23 cellular contexts compared by ENCODE assay signal in the genomic region with DNA sequence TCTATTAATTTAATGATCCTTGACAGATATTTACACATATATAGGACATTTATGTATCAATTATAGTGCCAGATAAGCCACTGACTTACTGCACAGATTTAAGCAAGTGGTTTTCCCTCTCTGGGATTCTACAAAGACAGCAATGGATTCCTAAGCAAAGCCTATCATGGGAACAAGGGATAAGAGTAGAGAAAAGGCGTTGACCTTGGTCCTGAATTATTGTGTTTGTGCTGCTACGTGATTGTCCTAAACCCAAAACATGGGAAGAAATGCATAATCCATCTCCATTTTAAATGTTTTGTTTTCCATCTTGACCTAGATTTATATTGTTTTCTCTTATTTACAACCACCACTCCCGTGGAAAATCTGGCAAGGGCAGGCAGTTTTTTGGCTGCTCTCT.
"Had no signal": no experiment of that assay in that cellular context is flagged by ENCODE, and none has a peak within 500 bp of the region (broad histone marks: within the 10 kb centered on the region; RNA-seq: fewer than 3 reads in every experiment).

No MANE protein-coding gene starts in this region.

- H3K4me3 Mint-ChIP-seq: activated B cell treated with CpG ODN at 0.5 μM for 24 hours; activated CD4-positive, alpha-beta T cell treated with anti-CD3 and anti-CD28 coated beads for 36 hours; activated naive CD8-positive, alpha-beta T cell treated with anti-CD3 and anti-CD28 coated beads for 36 hours; activated T-cell treated with anti-CD3 and anti-CD28 coated beads, Interleukin-2, amount 50 U/mL, for 4 hours; endodermal cell; natural killer cell treated with Interleukin-12 subunit alpha and Interleukin-12 subunit beta and Interleukin-15 and Interleukin-18, amount 100 ng/mL, for 72 hours; stimulated activated naive CD8-positive, alpha-beta T cell treated with anti-CD3 and anti-CD28 coated beads, Interleukin-15, Interleukin-2, amounts not matched to agents 100 ng/mL and 50 ng/mL, for 24 hours had no signal

- H3K9me3 Mint-ChIP-seq: activated B cell treated with CpG ODN at 0.5 μM for 24 hours; activated naive CD8-positive, alpha-beta T cell treated with anti-CD3 and anti-CD28 coated beads for 36 hours; activated T-cell treated with anti-CD3 and anti-CD28 coated beads, Interleukin-2, amount 50 U/mL, for 4 hours; endodermal cell; natural killer cell treated with Interleukin-12 subunit alpha and Interleukin-12 subunit beta and Interleukin-15 and Interleukin-18, amount 100 ng/mL, for 72 hours; stimulated activated naive CD8-positive, alpha-beta T cell treated with anti-CD3 and anti-CD28 coated beads, Interleukin-15, Interleukin-2, amounts not matched to agents 100 ng/mL and 50 ng/mL, for 24 hours had no signal

- H3K27ac Mint-ChIP-seq: activated B cell treated with CpG ODN at 0.5 μM for 24 hours; activated CD4-positive, alpha-beta T cell treated with anti-CD3 and anti-CD28 coated beads for 36 hours; activated naive CD8-positive, alpha-beta T cell treated with anti-CD3 and anti-CD28 coated beads for 36 hours; endodermal cell; natural killer cell treated with Interleukin-12 subunit alpha and Interleukin-12 subunit beta and Interleukin-15 and Interleukin-18, amount 100 ng/mL, for 72 hours; progenitor cell of endocrine pancreas; stimulated activated naive CD8-positive, alpha-beta T cell treated with anti-CD3 and anti-CD28 coated beads, Interleukin-15, Interleukin-2, amounts not matched to agents 100 ng/mL and 50 ng/mL, for 24 hours had no signal

- DNase-seq: activated B cell treated with CpG ODN at 0.5 μM for 24 hours; activated CD4-positive, alpha-beta T cell treated with anti-CD3 and anti-CD28 coated beads for 36 hours; activated CD4-positive, alpha-beta T cell treated with anti-CD3 and anti-CD28 coated beads, Interleukin-2, amount 50 U/mL, for 4 hours; activated CD8-positive, alpha-beta memory T cell treated with anti-CD3 and anti-CD28 coated beads for 24 hours; activated CD8-positive, alpha-beta memory T cell treated with anti-CD3 and anti-CD28 coated beads, Interleukin-2, amount 50 U/mL, for 4 hours; activated naive CD4-positive, alpha-beta T cell treated with Interleukin-2 at 50 U/mL for 16 hours; activated naive CD8-positive, alpha-beta T cell treated with anti-CD3 and anti-CD28 coated beads for 36 hours; activated T-cell treated with anti-CD3 and anti-CD28 coated beads, Interleukin-2, amount 50 U/mL, for 4 hours; amniotic stem cell; cerebellar nuclear complex; endodermal cell; heart left ventricle; left lung; midbrain; retina; spleen; stimulated activated CD4-positive, alpha-beta T cell treated with anti-CD3 and anti-CD28 coated beads, Interleukin-4, amount 100 ng/mL, for 24 hours; substantia nigra; T-helper 9 cell; thyroid gland had no signal

- H3K27me3 Mint-ChIP-seq: activated B cell treated with CpG ODN at 0.5 μM for 24 hours; activated CD4-positive, alpha-beta T cell treated with anti-CD3 and anti-CD28 coated beads for 36 hours; activated naive CD8-positive, alpha-beta T cell treated with anti-CD3 and anti-CD28 coated beads for 36 hours; natural killer cell treated with Interleukin-12 subunit alpha and Interleukin-12 subunit beta and Interleukin-15 and Interleukin-18, amount 100 ng/mL, for 72 hours; stimulated activated naive CD8-positive, alpha-beta T cell treated with anti-CD3 and anti-CD28 coated beads, Interleukin-15, Interleukin-2, amounts not matched to agents 100 ng/mL and 50 ng/mL, for 24 hours had no signal

- ATAC-seq: activated CD4-positive, alpha-beta T cell treated with anti-CD3 and anti-CD28 coated beads for 36 hours; activated T-cell treated with anti-CD3 and anti-CD28 coated beads, Interleukin-2, amount 50 U/mL, for 4 hours; heart left ventricle; left lung; natural killer cell treated with Interleukin-12 subunit alpha and Interleukin-12 subunit beta and Interleukin-15 and Interleukin-18, amount 100 ng/mL, for 72 hours had no signal

- H3K4me1 Mint-ChIP-seq: endodermal cell had no signal
